9 cellular contexts compared by ENCODE assay signal in the genomic region with DNA sequence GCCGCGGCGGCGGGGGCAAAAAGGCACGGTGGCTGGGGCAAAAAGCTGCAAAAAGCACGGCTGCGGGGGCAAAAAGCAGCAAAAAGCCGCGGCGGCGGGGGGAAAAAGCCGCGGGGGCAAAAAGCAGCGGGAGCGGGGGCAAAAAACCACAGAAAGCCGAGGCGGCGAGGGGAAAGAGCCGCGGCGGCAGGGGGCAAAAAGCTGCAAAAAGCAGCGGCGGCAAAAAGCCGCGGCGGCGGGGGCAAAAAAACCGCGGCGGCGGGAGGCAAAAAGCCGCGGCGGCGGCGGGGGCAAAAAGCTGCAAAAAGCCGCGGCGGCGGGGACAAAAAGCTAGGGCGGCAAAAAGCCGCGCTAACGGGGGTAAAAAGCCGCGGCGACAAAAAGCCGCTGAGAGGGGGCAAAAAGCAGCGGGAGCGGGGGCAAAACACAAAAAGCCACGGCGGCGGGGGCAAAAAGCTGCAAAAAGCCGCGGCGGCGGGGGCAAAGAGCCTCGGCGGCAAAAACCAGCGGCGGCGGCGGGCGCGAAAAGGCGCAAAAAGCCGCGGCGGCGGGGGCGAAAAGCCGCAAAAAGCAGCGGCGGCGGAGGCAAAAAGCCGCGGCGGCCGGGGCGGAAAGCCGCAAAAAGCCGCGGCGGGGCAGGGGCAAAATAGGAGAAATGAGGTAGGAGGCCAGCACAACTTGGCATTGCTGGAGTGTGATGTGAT.
DNase-seq lines count a peak whose midpoint lies in the region; ATAC-seq, FAIRE-seq and TF ChIP-seq lines count a peak whose summit lies in the region.
"Had no signal": no experiment of that assay in that cellular context is flagged by ENCODE, and none has a peak within 500 bp of the region (broad histone marks: within the 10 kb centered on the region; RNA-seq: fewer than 3 reads in every experiment).

No MANE protein-coding gene starts in this region.

- TF ChIP-seq POLR2A in right lobe of liver (IDR thresholded peaks at IDR 0.05): no peak

- peaks cover 0 to 1% of the 10 kb centered on the region in 2 donors for H3K9me3 Mint-ChIP-seq in activated T-cell treated with anti-CD3 and anti-CD28 coated beads, Interleukin-2, amount 50 U/mL, for 72 hours

- TF ChIP-seq CTCF in left ventricle myocardium inferior (IDR thresholded peaks at IDR 0.05; ENCODE audit: borderline replicate concordance) (no peak), right lobe of liver (IDR thresholded peaks at IDR 0.05) (no peak)

- no peak for ATAC-seq in activated T-cell treated with anti-CD3 and anti-CD28 coated beads, Interleukin-2, amount 50 U/mL, for 72 hours (replicated peaks in 1 of 2)
- ATAC-seq in right lobe of liver: no peak
- ATAC-seq in GM18858 (IDR thresholded peaks at IDR 0.05; ENCODE audit: unreplicated experiment): no peak
- ATAC-seq in HG03095 (IDR thresholded peaks at IDR 0.05; ENCODE audit: unreplicated experiment): no peak

- 1% methylated on average over 62 of the region's 84 CpGs for WGBS in right lobe of liver (ENCODE audit: insufficient coverage, low coverage, low lambda C conversion rate, missing lambda C conversion rate)

- H3K27me3 ChIP-seq in left ventricle myocardium inferior (ENCODE audit: low read depth) (peaks cover 58% of the 10 kb centered on the region), right lobe of liver (no peaks in the 10 kb centered on the region)

- peaks cover 0 to 1% of the 10 kb centered on the region in 2 donors for H3K36me3 Mint-ChIP-seq in activated T-cell treated with anti-CD3 and anti-CD28 coated beads, Interleukin-2, amount 50 U/mL, for 72 hours (ENCODE audit: insufficient read depth in 2 of 2)

- H3K9me3 ChIP-seq in left ventricle myocardium inferior (replicated peaks): peaks cover 19% of the 10 kb centered on the region
- H3K9me3 ChIP-seq in right lobe of liver: no peaks in the 10 kb centered on the region

- no peaks in the 10 kb centered on the region for H3K36me3 ChIP-seq in left ventricle myocardium inferior
- no peaks in the 10 kb centered on the region for H3K36me3 ChIP-seq in right lobe of liver

- peak overlapping the region; percentile 74 to 78 for H3K4me3 Mint-ChIP-seq in activated T-cell treated with anti-CD3 and anti-CD28 coated beads, Interleukin-2, amount 50 U/mL, for 72 hours

- no peak overlapping the region for H3K27ac ChIP-seq in left ventricle myocardium inferior (replicated peaks)
- H3K27ac ChIP-seq in right lobe of liver: no peak overlapping the region

- no peaks in the 10 kb centered on the region for H3K4me1 Mint-ChIP-seq in activated T-cell treated with anti-CD3 and anti-CD28 coated beads, Interleukin-2, amount 50 U/mL, for 72 hours (ENCODE audit: low read depth)

- peaks cover 15% of the 10 kb centered on the region for H3K4me1 ChIP-seq in left ventricle myocardium inferior
- H3K4me1 ChIP-seq in right lobe of liver: peaks cover 0 to 7% (median 0%) of the 10 kb centered on the region in 4 donors

- intact Hi-C loops in left ventricle myocardium inferior (cut with micrococcal nuclease) (no loop called here), cardiac septum (cut with DNase I) (no loop called here), right lobe of liver (cut with DNase I) (no loop called here)

- peaks cover 22% of the 10 kb centered on the region for H3K27me3 Mint-ChIP-seq in activated T-cell treated with anti-CD3 and anti-CD28 coated beads, Interleukin-2, amount 50 U/mL, for 72 hours (ENCODE audit: low read depth)

- no peak overlapping the region for H3K27ac Mint-ChIP-seq in activated T-cell treated with anti-CD3 and anti-CD28 coated beads, Interleukin-2, amount 50 U/mL, for 72 hours

- no peak for FAIRE-seq in urothelium cell line (lab: Jason Lieb, UNC)

- peak overlapping the region; percentile 65 for H3K4me3 ChIP-seq in left ventricle myocardium inferior
- peak overlapping the region; percentile 14 to 27 (median 16) for H3K4me3 ChIP-seq in right lobe of liver

- no peak for DNase-seq in left ventricle myocardium inferior
- no peak for DNase-seq in cardiac septum (ENCODE audit: low spot score)
- no peak for DNase-seq in activated T-cell treated with anti-CD3 and anti-CD28 coated beads, Interleukin-2, amount 50 U/mL, for 72 hours
- peak in 1 of 3 donors; percentile 37 for DNase-seq in right lobe of liver
- DNase-seq in urothelium cell line (ENCODE audit: low spot score): peak; percentile 9
- no peak for DNase-seq in epidermal melanocyte (ENCODE audit: insufficient read length, low spot score)
- DNase-seq: stimulated activated naive CD4-positive, alpha-beta T cell treated with Interleukin-2 at 50 U/mL for 16 hours had no signal
